12 cellular contexts compared by ENCODE assay signal in genomic region chr19:3697671-3698385, GRCh38. TPM values are rescaled to one million over a fixed set of nuclear protein-coding genes. Genes with fewer than 3 reads are reported as not detected.
DNase-seq lines count a peak whose midpoint lies in the region; ATAC-seq and TF ChIP-seq lines count a peak whose summit lies in the region.
"Had no signal": no experiment of that assay in that cellular context is flagged by ENCODE, and none has a peak within 500 bp of the region (broad histone marks: within the 10 kb centered on the region; RNA-seq: fewer than 3 reads in every experiment).

No MANE protein-coding gene starts in this region.

- TF ChIP-seq CTCF in OCI-LY3 (IDR thresholded peaks at IDR 0.05; ENCODE audit: low read depth, low read length) (no peak), esophagus squamous epithelium (IDR thresholded peaks at IDR 0.05) (no peak)

- H3K9me3 ChIP-seq in OCI-LY3 (ENCODE audit: insufficient read depth, low read length): no peaks in the 10 kb centered on the region
- no peaks in the 10 kb centered on the region for H3K9me3 ChIP-seq in esophagus squamous epithelium
- no peaks in the 10 kb centered on the region for H3K9me3 ChIP-seq in skeletal muscle satellite cell (replicated peaks; ENCODE audit: low read length)

- no peak overlapping the region for H2AFZ ChIP-seq in OCI-LY3 (ENCODE audit: low read depth, low read length)

- H3K27me3 Mint-ChIP-seq in T-helper 2 cell treated with Interferon-gamma antibody and Interleukin-4, amounts not matched to agents 5 μg/mL and 100 μg/mL, for 36 hours (ENCODE audit: low read depth): no peaks in the 10 kb centered on the region

- DNase-seq in T-helper 2 cell treated with Interferon-gamma antibody and Interleukin-4, amounts not matched to agents 5 μg/mL and 100 μg/mL, for 36 hours (ENCODE audit: low spot score): no peak
- no peak for DNase-seq in T-helper 2 cell
- DNase-seq in esophagus squamous epithelium (lab: John Stamatoyannopoulos, UW): no peak
- DNase-seq in NCI-H510A (lab: John Stamatoyannopoulos, UW): no peak
- DNase-seq in NCI-H128 (lab: John Stamatoyannopoulos, UW; ENCODE audit: unreplicated experiment): no peak
- DNase-seq: cortex of kidney; GF-D8; NCI-H1436; stimulated activated naive CD4-positive, alpha-beta T cell had no signal

- H3K4me3 ChIP-seq in OCI-LY3 (ENCODE audit: low read length): peak overlapping the region; percentile 92
- H3K4me3 ChIP-seq in esophagus squamous epithelium: peak overlapping the region in 2 of 4 donors; percentile 95 to 98
- no peak overlapping the region for H3K4me3 ChIP-seq in skeletal muscle satellite cell (ENCODE audit: low read length)

- H3K4me3 Mint-ChIP-seq in T-helper 2 cell treated with Interferon-gamma antibody and Interleukin-4, amounts not matched to agents 5 μg/mL and 100 μg/mL, for 36 hours: peak overlapping the region; percentile 54

- TF ChIP-seq POLR2A in esophagus squamous epithelium (IDR thresholded peaks at IDR 0.05): no peak

- no peak for ATAC-seq in HG03432 (IDR thresholded peaks at IDR 0.05; ENCODE audit: unreplicated experiment)

- H3K9me3 Mint-ChIP-seq in T-helper 2 cell treated with Interferon-gamma antibody and Interleukin-4, amounts not matched to agents 5 μg/mL and 100 μg/mL, for 36 hours: no peaks in the 10 kb centered on the region

- 81 to 89% methylated on average over 6 to 13 of the region's 43 CpGs for WGBS in esophagus squamous epithelium, 2 donors

- H3K36me3 ChIP-seq in OCI-LY3 (replicated peaks; ENCODE audit: low read depth, low read length) (peaks cover 3% of the 10 kb centered on the region), esophagus squamous epithelium (peaks cover 0 to 20% (median 0%) of the 10 kb centered on the region in 3 donors), skeletal muscle satellite cell (ENCODE audit: insufficient read depth, low read length) (no peaks in the 10 kb centered on the region)

- H3K27ac Mint-ChIP-seq in T-helper 2 cell treated with Interferon-gamma antibody and Interleukin-4, amounts not matched to agents 5 μg/mL and 100 μg/mL, for 36 hours: no peak overlapping the region

- no peaks in the 10 kb centered on the region for H3K36me3 Mint-ChIP-seq in T-helper 2 cell treated with Interferon-gamma antibody and Interleukin-4, amounts not matched to agents 5 μg/mL and 100 μg/mL, for 36 hours (ENCODE audit: low read depth)

- H3K27me3 ChIP-seq in OCI-LY3 (ENCODE audit: low read depth, low read length) (no peaks in the 10 kb centered on the region), esophagus squamous epithelium (no peaks in the 10 kb centered on the region), skeletal muscle satellite cell (ENCODE audit: control insufficient read depth, insufficient read depth, low read length) (no peaks in the 10 kb centered on the region)

- intact Hi-C loops in esophagus squamous epithelium (cut with DNase I): no loop called here

- H4K20me1 ChIP-seq in OCI-LY3 (ENCODE audit: insufficient read depth, low read length): peaks cover 42% of the 10 kb centered on the region

- H3K79me2 ChIP-seq in OCI-LY3 (ENCODE audit: low read length): peaks cover 73% of the 10 kb centered on the region

- H3K4me2 ChIP-seq in OCI-LY3 (ENCODE audit: low read length) (peak overlapping the region; percentile 95), skeletal muscle satellite cell (ENCODE audit: low read length) (peak overlapping the region; percentile 89)

- peaks cover 14% of the 10 kb centered on the region for H3K4me1 Mint-ChIP-seq in T-helper 2 cell treated with Interferon-gamma antibody and Interleukin-4, amounts not matched to agents 5 μg/mL and 100 μg/mL, for 36 hours (ENCODE audit: low read depth)

- peak overlapping the region; percentile 88 for H3K27ac ChIP-seq in OCI-LY3 (ENCODE audit: low read length)
- peak overlapping the region; percentile 85 to 94 (median 89) for H3K27ac ChIP-seq in esophagus squamous epithelium

- H3K9ac ChIP-seq in OCI-LY3 (ENCODE audit: low read length) (peak overlapping the region; percentile 82), skeletal muscle satellite cell (ENCODE audit: low read depth, low read length) (peak overlapping the region; percentile 18)

- H3K4me1 ChIP-seq in OCI-LY3 (ENCODE audit: low read length): peaks cover 34% of the 10 kb centered on the region
- peaks cover 19 to 56% (median 22%) of the 10 kb centered on the region in 3 donors for H3K4me1 ChIP-seq in esophagus squamous epithelium
- peaks cover 7% of the 10 kb centered on the region for H3K4me1 ChIP-seq in skeletal muscle satellite cell (ENCODE audit: control insufficient read depth, insufficient read depth, low read length)

RNA-seq across cellular contexts. Expression of gene PIP5K1C, which starts 2.4 kb away (rescaled TPM):
- 10 to 100 TPM; 12.0 to 25.3 (median 15.2) TPM for total RNA-seq in esophagus squamous epithelium
- total RNA-seq in skeletal muscle satellite cell (2012; rRNA removed): 18.8 and 22.1 TPM in 2 replicates

RNA-seq across cellular contexts. Expression of gene TJP3, which starts 10.4 kb away (rescaled TPM):
- 10 to 100 TPM; 23.7 to 71.1 (median 28.0) TPM for total RNA-seq in esophagus squamous epithelium
- under 0.01 TPM in 1 of 2 replicates, not detected in the other for total RNA-seq in skeletal muscle satellite cell (2012; rRNA removed)
